1 cellular context compared by ENCODE assay signal in the genomic region with DNA sequence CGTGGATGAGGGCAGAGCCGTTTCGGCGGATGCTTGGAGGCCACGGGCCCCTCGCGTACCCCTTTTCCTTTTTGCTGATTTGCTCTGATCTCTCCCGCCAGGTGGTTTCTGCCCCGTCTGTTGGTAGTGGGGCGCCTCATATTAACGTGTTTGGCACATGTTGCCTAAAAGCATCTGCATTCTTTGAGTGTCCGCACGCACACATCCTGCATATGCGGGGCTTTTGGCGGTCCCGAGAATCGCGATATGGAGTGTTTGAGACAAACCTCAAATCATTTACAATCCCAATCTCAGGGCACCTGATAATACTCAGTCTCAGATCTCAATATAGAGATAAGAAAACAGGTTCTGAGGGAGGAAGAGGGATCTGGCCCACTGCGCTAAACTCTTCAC.
TF ChIP-seq lines count a peak whose summit lies in the region.

No MANE protein-coding gene starts in this region.

TF ChIP-seq in GM12878, 131 proteins besides CTCF, POLR2A, EP300 and RAD21:
- TF ChIP-seq ETV6 (conservative IDR thresholded peaks at IDR 0.05 in 1 of 2, IDR thresholded peaks at IDR 0.05 in 1 of 2; ENCODE audit: borderline replicate concordance in 1 of 2, low read depth in 1 of 2) (no peak), ZNF207 (IDR thresholded peaks at IDR 0.05; ENCODE audit: borderline replicate concordance) (no peak), ZBED1 (IDR thresholded peaks at IDR 0.05; ENCODE audit: borderline replicate concordance) (peak; percentile 82; the same call in 1 of the 2 replicates), SMC3 (IDR thresholded peaks at IDR 0.05; ENCODE audit: borderline replicate concordance, low read length) (peak; percentile 13; the same call in 1 of the 2 replicates), RELA (IDR thresholded peaks at IDR 0.05; ENCODE audit: borderline replicate concordance, partially characterized antibody) (no peak), ZBTB40 (IDR thresholded peaks at IDR 0.05; ENCODE audit: borderline replicate concordance) (peak; percentile 20; the same call in 1 of the 2 replicates), RAD51 (IDR thresholded peaks at IDR 0.05) (peak; percentile 4; the same call in 1 of the 2 replicates), BHLHE40 (IDR thresholded peaks at IDR 0.05; ENCODE audit: borderline replicate concordance in 1 of 2, low read depth in 2 of 2, low read length in 1 of 2) (0 out of 4 replicates have a peak, but pooled peaks of 1 of the 2 experiments have one; percentile 37), WRNIP1 (IDR thresholded peaks at IDR 0.05; ENCODE audit: borderline replicate concordance, low read depth, low read length) (0 out of 2 replicates have a peak, but pooled peaks have one; percentile 19), IRF4 (IDR thresholded peaks at IDR 0.05; ENCODE audit: low read depth, low read length) (no peak), RELB (IDR thresholded peaks at IDR 0.05; ENCODE audit: low read depth) (peak; percentile 72), SMAD5 (IDR thresholded peaks at IDR 0.05; ENCODE audit: low read depth) (peak; percentile 25; the same call in 1 of the 2 replicates), CBFB (IDR thresholded peaks at IDR 0.05; ENCODE audit: low read depth) (0 out of 2 replicates have a peak, but pooled peaks have one; percentile 12), BMI1 (IDR thresholded peaks at IDR 0.05; ENCODE audit: borderline replicate concordance) (no peak), MEF2A (IDR thresholded peaks at IDR 0.05; ENCODE audit: insufficient read depth, low read depth, low read length) (0 out of 2 replicates have a peak, but pooled peaks have one; percentile 22), CHD1 (IDR thresholded peaks at IDR 0.05; ENCODE audit: low read depth, low read length) (no peak)
- TF ChIP-seq, protein P1, sequence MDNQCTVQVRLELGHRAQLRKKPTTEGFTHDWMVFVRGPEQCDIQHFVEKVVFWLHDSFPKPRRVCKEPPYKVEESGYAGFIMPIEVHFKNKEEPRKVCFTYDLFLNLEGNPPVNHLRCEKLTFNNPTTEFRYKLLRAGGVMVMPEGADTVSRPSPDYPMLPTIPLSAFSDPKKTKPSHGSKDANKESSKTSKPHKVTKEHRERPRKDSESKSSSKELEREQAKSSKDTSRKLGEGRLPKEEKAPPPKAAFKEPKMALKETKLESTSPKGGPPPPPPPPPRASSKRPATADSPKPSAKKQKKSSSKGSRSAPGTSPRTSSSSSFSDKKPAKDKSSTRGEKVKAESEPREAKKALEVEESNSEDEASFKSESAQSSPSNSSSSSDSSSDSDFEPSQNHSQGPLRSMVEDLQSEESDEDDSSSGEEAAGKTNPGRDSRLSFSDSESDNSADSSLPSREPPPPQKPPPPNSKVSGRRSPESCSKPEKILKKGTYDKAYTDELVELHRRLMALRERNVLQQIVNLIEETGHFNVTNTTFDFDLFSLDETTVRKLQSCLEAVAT (IDR thresholded peaks at IDR 0.05): 0 out of 2 replicates have a peak, but pooled peaks have one; percentile 17
- TF ChIP-seq, protein P2, sequence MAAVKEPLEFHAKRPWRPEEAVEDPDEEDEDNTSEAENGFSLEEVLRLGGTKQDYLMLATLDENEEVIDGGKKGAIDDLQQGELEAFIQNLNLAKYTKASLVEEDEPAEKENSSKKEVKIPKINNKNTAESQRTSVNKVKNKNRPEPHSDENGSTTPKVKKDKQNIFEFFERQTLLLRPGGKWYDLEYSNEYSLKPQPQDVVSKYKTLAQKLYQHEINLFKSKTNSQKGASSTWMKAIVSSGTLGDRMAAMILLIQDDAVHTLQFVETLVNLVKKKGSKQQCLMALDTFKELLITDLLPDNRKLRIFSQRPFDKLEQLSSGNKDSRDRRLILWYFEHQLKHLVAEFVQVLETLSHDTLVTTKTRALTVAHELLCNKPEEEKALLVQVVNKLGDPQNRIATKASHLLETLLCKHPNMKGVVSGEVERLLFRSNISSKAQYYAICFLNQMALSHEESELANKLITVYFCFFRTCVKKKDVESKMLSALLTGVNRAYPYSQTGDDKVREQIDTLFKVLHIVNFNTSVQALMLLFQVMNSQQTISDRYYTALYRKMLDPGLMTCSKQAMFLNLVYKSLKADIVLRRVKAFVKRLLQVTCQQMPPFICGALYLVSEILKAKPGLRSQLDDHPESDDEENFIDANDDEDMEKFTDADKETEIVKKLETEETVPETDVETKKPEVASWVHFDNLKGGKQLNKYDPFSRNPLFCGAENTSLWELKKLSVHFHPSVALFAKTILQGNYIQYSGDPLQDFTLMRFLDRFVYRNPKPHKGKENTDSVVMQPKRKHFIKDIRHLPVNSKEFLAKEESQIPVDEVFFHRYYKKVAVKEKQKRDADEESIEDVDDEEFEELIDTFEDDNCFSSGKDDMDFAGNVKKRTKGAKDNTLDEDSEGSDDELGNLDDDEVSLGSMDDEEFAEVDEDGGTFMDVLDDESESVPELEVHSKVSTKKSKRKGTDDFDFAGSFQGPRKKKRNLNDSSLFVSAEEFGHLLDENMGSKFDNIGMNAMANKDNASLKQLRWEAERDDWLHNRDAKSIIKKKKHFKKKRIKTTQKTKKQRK (IDR thresholded peaks at IDR 0.05; ENCODE audit: low read depth, low read length): no peak
- TF ChIP-seq, protein P3, sequence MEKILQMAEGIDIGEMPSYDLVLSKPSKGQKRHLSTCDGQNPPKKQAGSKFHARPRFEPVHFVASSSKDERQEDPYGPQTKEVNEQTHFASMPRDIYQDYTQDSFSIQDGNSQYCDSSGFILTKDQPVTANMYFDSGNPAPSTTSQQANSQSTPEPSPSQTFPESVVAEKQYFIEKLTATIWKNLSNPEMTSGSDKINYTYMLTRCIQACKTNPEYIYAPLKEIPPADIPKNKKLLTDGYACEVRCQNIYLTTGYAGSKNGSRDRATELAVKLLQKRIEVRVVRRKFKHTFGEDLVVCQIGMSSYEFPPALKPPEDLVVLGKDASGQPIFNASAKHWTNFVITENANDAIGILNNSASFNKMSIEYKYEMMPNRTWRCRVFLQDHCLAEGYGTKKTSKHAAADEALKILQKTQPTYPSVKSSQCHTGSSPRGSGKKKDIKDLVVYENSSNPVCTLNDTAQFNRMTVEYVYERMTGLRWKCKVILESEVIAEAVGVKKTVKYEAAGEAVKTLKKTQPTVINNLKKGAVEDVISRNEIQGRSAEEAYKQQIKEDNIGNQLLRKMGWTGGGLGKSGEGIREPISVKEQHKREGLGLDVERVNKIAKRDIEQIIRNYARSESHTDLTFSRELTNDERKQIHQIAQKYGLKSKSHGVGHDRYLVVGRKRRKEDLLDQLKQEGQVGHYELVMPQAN (conservative IDR thresholded peaks at IDR 0.05): peak; percentile 75; the same call in 1 of the 2 replicates
